20 cellular contexts compared by ENCODE assay signal in the genomic region with DNA sequence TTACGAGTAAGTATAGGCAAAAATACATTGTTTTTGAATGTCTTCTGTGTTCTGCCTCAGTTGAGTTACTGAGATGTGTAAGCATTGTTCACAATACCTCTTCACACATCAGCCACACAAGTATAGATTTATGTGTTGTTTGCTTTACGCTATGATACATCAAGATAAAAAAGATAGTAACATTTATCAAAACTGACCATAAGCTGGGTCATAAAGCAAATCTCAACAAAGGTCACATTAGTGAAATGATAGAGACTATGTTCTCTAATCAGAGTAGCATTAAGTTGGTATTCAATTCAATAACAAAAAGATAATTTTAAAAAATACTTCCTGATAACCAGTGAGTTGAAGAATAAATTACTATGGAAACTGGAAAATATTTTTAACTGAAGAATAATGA.
A peak's percentile ranks its signal among the peaks of the same experiment; 100 is the strongest.
DNase-seq lines count a peak whose midpoint lies in the region; TF ChIP-seq lines count a peak whose summit lies in the region.
"Had no signal": no experiment of that assay in that cellular context is flagged by ENCODE, and none has a peak within 500 bp of the region (broad histone marks: within the 10 kb centered on the region; RNA-seq: fewer than 3 reads in every experiment).

No MANE protein-coding gene starts in this region.

- DNase-seq in DMS53 (lab: John Stamatoyannopoulos, UW) (peak; percentile 12), DMS53 treated with DMSO at 0.1 percent for 48 hours (lab: John Stamatoyannopoulos, UW; ENCODE audit: unreplicated experiment) (no peak), fibroblast of villous mesenchyme (ENCODE audit: low read depth) (peak; percentile 71), 8988T (no peak), H4 (ENCODE audit: low spot score) (no peak)
- DNase-seq: ACHN; BE2C; C1 segment of cervical spinal cord; CD4-positive, alpha-beta memory T cell; CD4-positive, CD25-positive, alpha-beta regulatory T cell; CD8-positive, alpha-beta memory T cell; COR-L47; DMS 273 treated with DMSO at 0.1 percent for 48 hours; DMS153; DMS79; DND-41; EL; GDM1 had no signal

- TF ChIP-seq CTCF in fibroblast of villous mesenchyme (IDR thresholded peaks at IDR 0.05; ENCODE audit: insufficient read depth, low read depth, low read length): no peak

- H3K4me3 ChIP-seq in fibroblast of villous mesenchyme (ENCODE audit: low read depth, low read length): no peak overlapping the region
- H3K4me3 ChIP-seq: BLaER1, GM12878 had no signal

Comparison
In these comparisons a context has a peak if more than half of its experiments do, and no peak if none do; other contexts are left out.
1. DNase-seq: peak in DMS53 (single experiment) and fibroblast of villous mesenchyme (single experiment); none in DMS53 treated with DMSO at 0.1 percent for 48 hours (single experiment), 8988T (single experiment) and H4 (single experiment).